Comparison of ENCODE assay signal across 1 cellular context in genomic region chr19:6521718-6522646, GRCh38.
TF ChIP-seq lines count a peak whose summit lies in the region.

No MANE protein-coding gene starts in this region.

TF ChIP-seq in HepG2, 621 proteins besides CTCF, POLR2A, EP300 and RAD21:
- no peak for TF ChIP-seq MBD4 (IDR thresholded peaks at IDR 0.05; ENCODE audit: borderline replicate concordance, low read length)
- TF ChIP-seq ZFP36 (IDR thresholded peaks at IDR 0.05; ENCODE audit: borderline replicate concordance, low read depth, low read length, partially characterized antibody) = peak; percentile 50
- TF ChIP-seq ZNF121 (CRISPR knock-in tag; IDR thresholded peaks at IDR 0.05) = peak; percentile 64; the same call in 1 of the 2 replicates
- no peak for TF ChIP-seq ATM (IDR thresholded peaks at IDR 0.05; ENCODE audit: borderline replicate concordance)
- TF ChIP-seq JDP2 (CRISPR knock-in tag; IDR thresholded peaks at IDR 0.05; ENCODE audit: borderline replicate concordance) = no peak
- peak; percentile 75 for TF ChIP-seq FOSL2 (CRISPR knock-in tag; IDR thresholded peaks at IDR 0.05)
- TF ChIP-seq ADNP (CRISPR knock-in tag; IDR thresholded peaks at IDR 0.05) = no peak
- no peak for TF ChIP-seq BCL6 (CRISPR knock-in tag; IDR thresholded peaks at IDR 0.05)
- TF ChIP-seq PCBP2 (optimal IDR thresholded peaks at IDR 0.05; ENCODE audit: low read depth, low read length, poor library complexity, severe bottlenecking) = no peak
- TF ChIP-seq ZBTB33 (CRISPR knock-in tag; IDR thresholded peaks at IDR 0.05) = 0 out of 2 replicates have a peak, but pooled peaks have one; percentile 10
- no peak for TF ChIP-seq ZNF160 (CRISPR knock-in tag; IDR thresholded peaks at IDR 0.05)
- TF ChIP-seq DNMT1 (CRISPR knock-in tag; IDR thresholded peaks at IDR 0.05) = no peak
